Comparison of ENCODE assay signal across 18 cellular contexts in the genomic region with DNA sequence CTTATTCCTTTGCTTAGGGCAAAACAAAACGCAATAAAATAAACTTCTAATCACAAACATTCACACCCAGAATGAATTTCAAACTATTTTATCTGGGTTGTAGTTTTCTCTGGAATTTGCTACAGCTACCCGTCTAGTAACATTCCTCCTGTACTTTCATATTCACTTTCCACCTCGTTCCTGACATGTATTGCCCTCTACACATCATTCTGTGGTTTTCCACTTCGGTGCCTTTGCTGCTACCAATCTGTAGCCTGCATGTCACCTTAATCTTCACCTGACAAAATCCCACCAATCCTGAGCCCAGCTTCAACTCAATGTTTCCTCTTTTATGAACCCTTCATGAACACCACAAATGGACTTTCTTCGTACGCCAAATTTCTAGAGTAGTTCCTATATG.
"Had no signal": no experiment of that assay in that cellular context is flagged by ENCODE, and none has a peak within 500 bp of the region (broad histone marks: within the 10 kb centered on the region; RNA-seq: fewer than 3 reads in every experiment).

No MANE protein-coding gene starts in this region.

- FAIRE-seq: HTR-8/SVneo, K562 had no signal

- DNase-seq: Kasumi-1, MV-4-11, NCI-H1048, NCI-H1105, NCI-H1417, NCI-H146, NCI-H1694 treated with DMSO at 0.1 percent for 48 hours, NCI-H1930, NCI-H2081, NCI-H2107, NCI-H2227 treated with DMSO at 0.1 percent for 48 hours, NCI-H524, NCI-H526 treated with DMSO at 0.1 percent for 48 hours, NCI-H774, SHP77, SK-N-SH had no signal
